Comparison of ENCODE assay signal across 11 cellular contexts in genomic region chr1:88079036-88079435, GRCh38.
DNase-seq lines count a peak whose midpoint lies in the region; ATAC-seq and TF ChIP-seq lines count a peak whose summit lies in the region.
"Had no signal": no experiment of that assay in that cellular context is flagged by ENCODE, and none has a peak within 500 bp of the region (broad histone marks: within the 10 kb centered on the region; RNA-seq: fewer than 3 reads in every experiment).

No MANE protein-coding gene starts in this region.

- H3K4me3 ChIP-seq in Caco-2 (ENCODE audit: low read depth, low read length) (no peak overlapping the region), mesenchymal stem cell (ENCODE audit: insufficient read depth in 1 of 2, low read depth in 1 of 2, low read length in 2 of 2) (no peak overlapping the region)
- H3K4me3 ChIP-seq: mucosa of descending colon had no signal

- CTCF ChIA-PET in Caco-2 (lab: Charles Lee) (no interaction called here), HEK293T (lab: Yijun Ruan, JAX) (interaction anchor here (0.6 to 1.3 kb wide), 8 partner anchors 9 to 840 kb away, joined by 3 read pairs; no protein-coding TSS in a partner anchor)

- no peaks in the 10 kb centered on the region for H3K27me3 ChIP-seq in Caco-2 (replicated peaks; ENCODE audit: control insufficient read depth, insufficient read depth, low read length)
- H3K27me3 ChIP-seq in mesenchymal stem cell (ENCODE audit: control insufficient read depth in 1 of 2, insufficient read depth in 1 of 2, low read length in 2 of 2) = no peaks in the 10 kb centered on the region

- H3K4me2 ChIP-seq in mesenchymal stem cell (ENCODE audit: low read length, poor library complexity, severe bottlenecking) = no peak overlapping the region

- H3K4me3 Mint-ChIP-seq in Caco-2 (ENCODE audit: unreplicated experiment) = no peak overlapping the region
- H3K4me3 Mint-ChIP-seq in T-helper 17 cell = no peak overlapping the region
- H3K4me3 Mint-ChIP-seq: activated naive CD8-positive, alpha-beta T cell treated with anti-CD3 and anti-CD28 coated beads, Interleukin-2, amount 10 ng/mL, durations not matched to agents 7 days and 5 days had no signal

- POLR2A ChIA-PET in Caco-2 (lab: Charles Lee) (no interaction called here), HEK293T (lab: Yijun Ruan, JAX) (no interaction called here)

- H3K9me3 ChIP-seq in Caco-2 (no peaks in the 10 kb centered on the region), mesenchymal stem cell (ENCODE audit: control insufficient read depth, low read length) (no peaks in the 10 kb centered on the region), T-helper 17 cell (ENCODE audit: control insufficient read depth, low read length, poor library complexity, severe bottlenecking) (no peaks in the 10 kb centered on the region)
- H3K9me3 ChIP-seq: mucosa of descending colon had no signal

- H3K18ac ChIP-seq in mesenchymal stem cell (ENCODE audit: low read depth in 1 of 2, low read length in 2 of 2) = no peak overlapping the region

- no peaks in the 10 kb centered on the region for H3K79me1 ChIP-seq in mesenchymal stem cell (replicated peaks; ENCODE audit: low read length, poor library complexity, severe bottlenecking)

- H3K4me1 ChIP-seq in Caco-2 = no peaks in the 10 kb centered on the region
- no peaks in the 10 kb centered on the region for H3K4me1 ChIP-seq in mesenchymal stem cell (ENCODE audit: control insufficient read depth, insufficient read depth, low read depth, low read length)

- H3K27ac Mint-ChIP-seq in Caco-2 (ENCODE audit: unreplicated experiment) (no peak overlapping the region), T-helper 17 cell (no peak overlapping the region)
- H3K27ac Mint-ChIP-seq: activated naive CD8-positive, alpha-beta T cell treated with anti-CD3 and anti-CD28 coated beads, Interleukin-2, amount 10 ng/mL, durations not matched to agents 7 days and 5 days had no signal

- H3K36me3 ChIP-seq in Caco-2 (ENCODE audit: control insufficient read depth, insufficient read depth, low read length) (no peaks in the 10 kb centered on the region), mesenchymal stem cell (ENCODE audit: control insufficient read depth in 1 of 2, insufficient read depth in 2 of 2, low read depth in 1 of 2, low read length in 2 of 2) (no peaks in the 10 kb centered on the region)

- H3K9ac ChIP-seq in mesenchymal stem cell (ENCODE audit: low read length) = no peak overlapping the region

- H4K8ac ChIP-seq in mesenchymal stem cell (ENCODE audit: low read length) = no peak overlapping the region

- H2BK12ac ChIP-seq in mesenchymal stem cell (ENCODE audit: low read length in 2 of 2) = no peak overlapping the region

- H2BK5ac ChIP-seq in mesenchymal stem cell (ENCODE audit: low read depth, low read length, poor library complexity, severe bottlenecking) = no peak overlapping the region

- peak; percentile 26 to 62 for TF ChIP-seq CTCF in Caco-2 (IDR thresholded peaks at IDR 0.05; ENCODE audit: insufficient read depth in 1 of 2, low read depth in 1 of 2, low read length in 1 of 2, severe bottlenecking in 1 of 2, unreplicated experiment in 1 of 2)

- no peak overlapping the region for H2AFZ ChIP-seq in mesenchymal stem cell (ENCODE audit: low read depth, low read length)

- H3K9me3 Mint-ChIP-seq in Caco-2 (ENCODE audit: unreplicated experiment) = peaks cover 8% of the 10 kb centered on the region
- H3K9me3 Mint-ChIP-seq: activated naive CD8-positive, alpha-beta T cell treated with anti-CD3 and anti-CD28 coated beads, Interleukin-2, amount 10 ng/mL, durations not matched to agents 7 days and 5 days had no signal

- ATAC-seq in HG03159 (IDR thresholded peaks at IDR 0.05; ENCODE audit: unreplicated experiment) (no peak), GM18867 (IDR thresholded peaks at IDR 0.05; ENCODE audit: unreplicated experiment) (no peak), T-helper 17 cell (no peak)
- ATAC-seq: mucosa of descending colon had no signal

- no peak overlapping the region for H3K4ac ChIP-seq in mesenchymal stem cell (ENCODE audit: low read depth in 1 of 2, low read length in 2 of 2)

- no peaks in the 10 kb centered on the region for H3K36me3 Mint-ChIP-seq in Caco-2 (ENCODE audit: insufficient read depth, unreplicated experiment)
- no peaks in the 10 kb centered on the region for H3K36me3 Mint-ChIP-seq in T-helper 17 cell (ENCODE audit: low read depth)
- H3K36me3 Mint-ChIP-seq: activated naive CD8-positive, alpha-beta T cell treated with anti-CD3 and anti-CD28 coated beads, Interleukin-2, amount 10 ng/mL, durations not matched to agents 7 days and 5 days had no signal

- H3K4me1 Mint-ChIP-seq in Caco-2 (ENCODE audit: low read depth, unreplicated experiment) (peaks cover 8% of the 10 kb centered on the region), T-helper 17 cell (no peaks in the 10 kb centered on the region)
- H3K4me1 Mint-ChIP-seq: activated naive CD8-positive, alpha-beta T cell treated with anti-CD3 and anti-CD28 coated beads, Interleukin-2, amount 10 ng/mL, durations not matched to agents 7 days and 5 days had no signal

- no peak overlapping the region for H4K91ac ChIP-seq in mesenchymal stem cell (ENCODE audit: low read length)

- DNase-seq in Caco-2 (peak; percentile 20 to 42), HEK293T (ENCODE audit: extremely low spot score) (peak; percentile 45), astrocyte of the hippocampus (ENCODE audit: low read depth, low spot score) (peak; percentile 6), mesenchymal stem cell (peak; percentile 21), caudate nucleus (lab: John Stamatoyannopoulos, UW) (no peak), T-helper 17 cell (no peak)
- DNase-seq: activated CD4-positive, alpha-beta T cell treated with anti-CD3 and anti-CD28 coated beads, Interleukin-2, amount 50 U/mL, for 1 hour; activated naive CD8-positive, alpha-beta T cell treated with anti-CD3 and anti-CD28 coated beads, Interleukin-2, amount 10 ng/mL, durations not matched to agents 7 days and 5 days; mucosa of descending colon had no signal

- BruUV-seq in Caco-2 (replicated peaks; lab: Mats Ljungman, UMichigan) = no TSS peak

- no peak overlapping the region for H2AK5ac ChIP-seq in mesenchymal stem cell (ENCODE audit: low read length, severe bottlenecking)

- H3K27me3 Mint-ChIP-seq in Caco-2 (ENCODE audit: insufficient read depth, unreplicated experiment) (no peaks in the 10 kb centered on the region), T-helper 17 cell (peaks cover 10% of the 10 kb centered on the region)
- H3K27me3 Mint-ChIP-seq: activated naive CD8-positive, alpha-beta T cell treated with anti-CD3 and anti-CD28 coated beads, Interleukin-2, amount 10 ng/mL, durations not matched to agents 7 days and 5 days had no signal

- no peak overlapping the region for H2BK120ac ChIP-seq in mesenchymal stem cell (ENCODE audit: low read depth, low read length)

- intact Hi-C loops in Caco-2 (cut with micrococcal nuclease; ENCODE audit: unreplicated experiment) = loop anchor here (10.0 kb wide), 1 partner anchor 96 kb away; no protein-coding TSS in a partner anchor

- H3K14ac ChIP-seq in mesenchymal stem cell (ENCODE audit: low read length in 2 of 2) = no peak overlapping the region

- no peak overlapping the region for H3K23ac ChIP-seq in mesenchymal stem cell (ENCODE audit: low read length in 2 of 2)

- WGBS in mesenchymal stem cell = no CpG with 5 or more reads among the region's 1 CpG

- no peak overlapping the region for H3K27ac ChIP-seq in mesenchymal stem cell (ENCODE audit: low read length, poor library complexity, severe bottlenecking)
- no peak overlapping the region for H3K27ac ChIP-seq in caudate nucleus (ENCODE audit: low read depth, low read length)

- no peak overlapping the region for H2BK15ac ChIP-seq in mesenchymal stem cell (ENCODE audit: low read depth, poor library complexity, severe bottlenecking)

TF ChIP-seq in HEK293T, 16 proteins besides CTCF, POLR2A, EP300 and RAD21:
- TF ChIP-seq FOXK2 (IDR thresholded peaks at IDR 0.05) = no peak
- TF ChIP-seq FOXM1 (IDR thresholded peaks at IDR 0.05; ENCODE audit: borderline replicate concordance) = no peak
- TF ChIP-seq BHLHE40 (IDR thresholded peaks at IDR 0.05; ENCODE audit: borderline replicate concordance) = no peak
- no peak for TF ChIP-seq ZNF384 (IDR thresholded peaks at IDR 0.05)
- TF ChIP-seq FOXA1 (IDR thresholded peaks at IDR 0.05) = no peak
- no peak for TF ChIP-seq TARDBP (IDR thresholded peaks at IDR 0.05)
- no peak for TF ChIP-seq CTBP1 (IDR thresholded peaks at IDR 0.05; ENCODE audit: borderline replicate concordance)
- TF ChIP-seq L3MBTL2 (conservative IDR thresholded peaks at IDR 0.05) = no peak
- TF ChIP-seq ARNT (IDR thresholded peaks at IDR 0.05) = no peak
- TF ChIP-seq SUZ12 (IDR thresholded peaks at IDR 0.05) = no peak
- no peak for TF ChIP-seq LEF1 (IDR thresholded peaks at IDR 0.05; ENCODE audit: borderline replicate concordance)

Comparison
In these comparisons a context has a peak if more than half of its experiments do, and no peak if none do; other contexts are left out.
1. DNase-seq: peak in Caco-2 (2 of 2), HEK293T (single experiment), astrocyte of the hippocampus (single experiment) and mesenchymal stem cell (single experiment); none in caudate nucleus (0 of 61) and T-helper 17 cell (0 of 3).